Comparison of ENCODE assay signal across 20 cellular contexts in the genomic region with DNA sequence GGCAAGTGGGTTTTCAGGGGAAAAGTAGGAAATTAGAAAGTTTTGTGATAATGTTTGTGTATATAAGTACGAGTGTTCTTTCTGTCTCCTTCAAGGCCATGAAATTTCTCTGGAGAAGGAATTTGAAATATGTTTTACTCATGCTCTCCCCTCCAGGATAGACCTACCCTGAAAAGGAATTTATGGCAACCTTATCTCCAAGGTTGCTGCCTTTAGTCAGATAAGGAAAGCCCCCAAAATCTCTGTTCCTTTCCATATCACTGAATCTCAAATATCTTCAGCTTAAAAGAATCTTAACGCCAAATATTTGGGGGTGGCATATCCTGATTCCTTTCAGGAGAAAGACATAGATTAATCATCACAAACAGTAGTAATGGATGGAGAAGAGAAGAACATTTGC. TPM values are rescaled to one million over a fixed set of nuclear protein-coding genes. Genes with fewer than 3 reads are reported as not detected.
DNase-seq lines count a peak whose midpoint lies in the region; TF ChIP-seq lines count a peak whose summit lies in the region.
"Had no signal": no experiment of that assay in that cellular context is flagged by ENCODE, and none has a peak within 500 bp of the region (broad histone marks: within the 10 kb centered on the region; RNA-seq: fewer than 3 reads in every experiment).

No MANE protein-coding gene starts in this region.

- peaks cover 7% of the 10 kb centered on the region for H3F3A ChIP-seq in smooth muscle cell (ENCODE audit: low read depth)

- H3K4me3 ChIP-seq in smooth muscle cell, result no peak overlapping the region
- no peak overlapping the region for H3K4me3 ChIP-seq in uterus
- H3K4me3 ChIP-seq: breast epithelium, psoas muscle, spleen, thyroid gland had no signal

- H3K4me2 ChIP-seq in smooth muscle cell, result peak overlapping the region; percentile 5

- DNase-seq in M059J (ENCODE audit: low read depth) (peak; percentile 29), glomerular visceral epithelial cell (ENCODE audit: extremely low spot score) (peak; percentile 6), smooth muscle cell (lab: John Stamatoyannopoulos, UW; ENCODE audit: unreplicated experiment) (no peak), KBM-7 (no peak), DMS 273 (lab: John Stamatoyannopoulos, UW; ENCODE audit: unreplicated experiment) (no peak), uterus (no peak)
- DNase-seq: activated CD4-positive, alpha-beta T cell treated with anti-CD3 and anti-CD28 coated beads, Interleukin-2, amount 10 ng/mL, durations not matched to agents 7 days and 5 days; activated naive CD4-positive, alpha-beta T cell treated with anti-CD3 and anti-CD28 coated beads, Interleukin-2, amount 50 U/mL, for 16 hours; BE2C; erythroblast; NCI-H187; NCI-H446; nephron progenitor cell; psoas muscle; RPMI8226; spleen had no signal

- intact Hi-C loops in uterus (cut with DNase I; ENCODE audit: low total_unique reads), result no loop called here

- no peak overlapping the region for H3K27ac ChIP-seq in smooth muscle cell (ENCODE audit: low read depth)
- H3K27ac ChIP-seq in uterus, result no peak overlapping the region
- H3K27ac ChIP-seq: psoas muscle, spleen, thyroid gland had no signal

- H2AFZ ChIP-seq in smooth muscle cell (ENCODE audit: low read depth), result no peak overlapping the region

- no peaks in the 10 kb centered on the region for H4K20me1 ChIP-seq in smooth muscle cell (ENCODE audit: low read depth)

- no peak for TF ChIP-seq POLR2A in uterus (IDR thresholded peaks at IDR 0.05)

- in situ Hi-C loops in KBM-7 (cut with MboI; ENCODE audit: low pct_unique_long_range_greater_than_20kb, low sequenced_read_pairs), result no loop called here

- H3K36me3 ChIP-seq in smooth muscle cell (ENCODE audit: low read depth) (no peaks in the 10 kb centered on the region), uterus (no peaks in the 10 kb centered on the region)
- H3K36me3 ChIP-seq: BE2C, breast epithelium, spleen, thyroid gland had no signal

- no peak for TF ChIP-seq CTCF in smooth muscle cell (IDR thresholded peaks at IDR 0.05; ENCODE audit: borderline replicate concordance, insufficient read depth, poor library complexity, severe bottlenecking)
- TF ChIP-seq CTCF in uterus (IDR thresholded peaks at IDR 0.05), result no peak

- no peaks in the 10 kb centered on the region for H3K79me2 ChIP-seq in smooth muscle cell (ENCODE audit: low read depth)

- H3K4me1 ChIP-seq in smooth muscle cell (ENCODE audit: low read depth), result peaks cover 8% of the 10 kb centered on the region
- no peaks in the 10 kb centered on the region for H3K4me1 ChIP-seq in uterus
- H3K4me1 ChIP-seq: BE2C, breast epithelium, psoas muscle, thyroid gland had no signal

- no peaks in the 10 kb centered on the region for H3K27me3 ChIP-seq in smooth muscle cell (ENCODE audit: low read depth)
- H3K27me3 ChIP-seq in uterus, result no peaks in the 10 kb centered on the region
- H3K27me3 ChIP-seq: breast epithelium, spleen, thyroid gland had no signal

- no peak overlapping the region for H3K9ac ChIP-seq in smooth muscle cell (ENCODE audit: low read depth)

- 26% methylated on average over 2 of the region's 2 CpGs for WGBS in smooth muscle cell (ENCODE audit: low lambda C conversion rate)

- H3K9me3 ChIP-seq in smooth muscle cell (replicated peaks; ENCODE audit: low read depth), result no peaks in the 10 kb centered on the region
- no peaks in the 10 kb centered on the region for H3K9me3 ChIP-seq in uterus
- H3K9me3 ChIP-seq: BE2C, breast epithelium, psoas muscle, spleen, thyroid gland had no signal

RNA-seq across cellular contexts. Expression of a gene that starts 0.5 kb away (rescaled TPM):
- total RNA-seq in M059J (2014; rRNA removed; shearing (Covaris generic)), result not detected in 2 replicates
- total RNA-seq in smooth muscle cell (0.99 and 1.2 TPM in 2 replicates), uterus (not detected)
- 0.60 and 1.00 TPM in 2 replicates for polyA plus RNA-seq in smooth muscle cell
- total RNA-seq: glomerular endothelial cell, thyroid gland had no signal

RNA-seq across cellular contexts. Expression of a gene that starts 15.9 kb away (rescaled TPM):
- 0.10 TPM in 1 of 2 replicates, not detected in the other for total RNA-seq in M059J (2014; rRNA removed; shearing (Covaris generic))
- not detected in 2 replicates for total RNA-seq in smooth muscle cell
- polyA plus RNA-seq in smooth muscle cell, result not detected in 2 replicates
- 1 to 10 TPM in 1 of 4 donors, not detected in 3; 1.5 TPM for total RNA-seq in uterus
- total RNA-seq: activated CD4-positive, alpha-beta T cell treated with anti-CD3 and anti-CD28 coated beads, Interleukin-2, amount 10 ng/mL, durations not matched to agents 7 days and 5 days; dermis microvascular lymphatic vessel endothelial cell; glomerular endothelial cell; thyroid gland had no signal
- polyA plus RNA-seq: psoas muscle had no signal

RNA-seq across cellular contexts. Expression of a gene that starts 35.1 kb away (rescaled TPM):
- 6.4 and 6.5 TPM in 2 replicates for total RNA-seq in M059J (2014; rRNA removed; shearing (Covaris generic))
- total RNA-seq in smooth muscle cell (9.8 and 15.6 TPM in 2 replicates), uterus (10 to 100 TPM in 1 of 4 donors, 1 to 10 TPM in 1, under 1 TPM in 2; 0.51 to 10.7 (median 2.9) TPM)
- 2.1 and 5.0 TPM in 2 replicates for polyA plus RNA-seq in smooth muscle cell

RNA-seq across cellular contexts. Expression of a gene that starts 37.2 kb away (rescaled TPM):
- 5.1 and 6.0 TPM in 2 replicates for total RNA-seq in M059J (2014; rRNA removed; shearing (Covaris generic))
- 31.9 and 37.9 TPM in 2 replicates for total RNA-seq in smooth muscle cell
- 3.8 and 5.6 TPM in 2 replicates for polyA plus RNA-seq in smooth muscle cell
- total RNA-seq in uterus, result 10 to 100 TPM in 1 of 4 donors, 1 to 10 TPM in 3; 3.3 to 17.1 (median 7.6) TPM

RNA-seq across cellular contexts. Expression of a gene that starts 55.6 kb away (rescaled TPM):
- not detected in 2 replicates for total RNA-seq in M059J (2014; rRNA removed; shearing (Covaris generic))
- total RNA-seq in smooth muscle cell (3.2 and 6.0 TPM in 2 replicates), uterus (under 1 TPM in 1 of 4 donors, not detected in 3; 0.62 TPM)
- polyA plus RNA-seq in smooth muscle cell, result 0.14 and 2.7 TPM in 2 replicates
- total RNA-seq: activated CD4-positive, alpha-beta T cell treated with anti-CD3 and anti-CD28 coated beads, Interleukin-2, amount 10 ng/mL, durations not matched to agents 7 days and 5 days; dermis microvascular lymphatic vessel endothelial cell; glomerular endothelial cell had no signal

Comparison
In these comparisons a context has a peak if more than half of its experiments do, and no peak if none do; other contexts are left out.
1. DNase-seq: peak in M059J (single experiment) and glomerular visceral epithelial cell (single experiment); none in smooth muscle cell (single experiment), KBM-7 (single experiment), DMS 273 (single experiment) and uterus (0 of 2).